In genomic region chr1:203038891-203039608, GRCh38 we compare ENCODE assay signal across 8 cellular contexts. TPM values are rescaled to one million over a fixed set of nuclear protein-coding genes. Genes with fewer than 3 reads are reported as not detected.
A peak's percentile ranks its signal among the peaks of the same experiment; 100 is the strongest.
DNase-seq lines count a peak whose midpoint lies in the region; ATAC-seq and TF ChIP-seq lines count a peak whose summit lies in the region.

No MANE protein-coding gene starts in this region.

- H3K27ac ChIP-seq in SJSA1 (no peak overlapping the region), trophoblast cell (ENCODE audit: low read depth, low read length) (no peak overlapping the region), upper lobe of left lung (no peak overlapping the region)

- H3K9me3 ChIP-seq in Loucy (ENCODE audit: insufficient read depth, low read depth, low read length) (no peaks in the 10 kb centered on the region), SJSA1 (replicated peaks) (no peaks in the 10 kb centered on the region), trophoblast cell (ENCODE audit: insufficient read depth, low read depth, low read length) (no peaks in the 10 kb centered on the region), upper lobe of left lung (no peaks in the 10 kb centered on the region)

- no peak overlapping the region for H2BK120ac ChIP-seq in trophoblast cell (ENCODE audit: insufficient read depth, low read length, poor library complexity)

- no peak overlapping the region for H3K4ac ChIP-seq in trophoblast cell (ENCODE audit: low read depth, low read length)

- H3K27me3 ChIP-seq in Loucy (ENCODE audit: insufficient read depth, low read length, poor library complexity, severe bottlenecking), result no peaks in the 10 kb centered on the region
- 0 out of 2 replicates have a peak, but pooled peaks cover 4% of the 10 kb centered on the region for H3K27me3 ChIP-seq in SJSA1 (replicated peaks)
- H3K27me3 ChIP-seq in trophoblast cell (ENCODE audit: insufficient read depth, low read length), result no peaks in the 10 kb centered on the region
- H3K27me3 ChIP-seq in upper lobe of left lung, result no peaks in the 10 kb centered on the region

- no peak overlapping the region for H3K9ac ChIP-seq in Loucy (ENCODE audit: low read depth, low read length, poor library complexity, severe bottlenecking)
- no peak overlapping the region for H3K9ac ChIP-seq in trophoblast cell (ENCODE audit: low read length)

- H3K14ac ChIP-seq in trophoblast cell (ENCODE audit: low read length), result no peak overlapping the region

- H2BK12ac ChIP-seq in trophoblast cell (ENCODE audit: low read length), result no peak overlapping the region

- H3K23ac ChIP-seq in trophoblast cell (ENCODE audit: low read length), result no peak overlapping the region

- H3K9me2 ChIP-seq in Loucy (replicated peaks; ENCODE audit: low read depth, low read length), result no peaks in the 10 kb centered on the region

- no peaks in the 10 kb centered on the region for H3F3A ChIP-seq in Loucy (ENCODE audit: low read depth)

- no peak overlapping the region for H2AK5ac ChIP-seq in trophoblast cell (ENCODE audit: low read length)

- TF ChIP-seq POLR2A in upper lobe of left lung (IDR thresholded peaks at IDR 0.05), result no peak

- H3K79me2 ChIP-seq in Loucy (ENCODE audit: insufficient read depth, low read length), result no peaks in the 10 kb centered on the region
- no peaks in the 10 kb centered on the region for H3K79me2 ChIP-seq in trophoblast cell (ENCODE audit: control insufficient read depth, insufficient read depth, low read length, poor library complexity)

- POLR2A ChIA-PET in GM10248 (lab: Yijun Ruan, JAX), result interaction anchor here (0.6 kb wide), 2 partner anchors 13 to 187 kb away, joined by 3 to 4 read pairs; partner anchors contain the start of gene PPFIA4

- no peaks in the 10 kb centered on the region for H4K20me1 ChIP-seq in Loucy (ENCODE audit: insufficient read depth, low read length, poor library complexity, severe bottlenecking)

- H4K91ac ChIP-seq in trophoblast cell (ENCODE audit: low read depth, low read length), result no peak overlapping the region

- no peak overlapping the region for H4K8ac ChIP-seq in trophoblast cell (ENCODE audit: low read depth, low read length)

- ATAC-seq in upper lobe of left lung (ENCODE audit: low FRiP score in 2 of 2) (peak; percentile 75 to 91), GM21367 (IDR thresholded peaks at IDR 0.05; ENCODE audit: unreplicated experiment) (no peak)

- peaks cover 7% of the 10 kb centered on the region for H3K4me1 ChIP-seq in Loucy (ENCODE audit: insufficient read depth, low read length, poor library complexity, severe bottlenecking)
- H3K4me1 ChIP-seq in SJSA1 (replicated peaks), result peaks cover 7% of the 10 kb centered on the region
- no peaks in the 10 kb centered on the region for H3K4me1 ChIP-seq in trophoblast cell (ENCODE audit: control insufficient read depth in 1 of 2, insufficient read depth in 2 of 2, low read length in 2 of 2)
- H3K4me1 ChIP-seq in upper lobe of left lung, result no peaks in the 10 kb centered on the region

- H3K4me3 ChIP-seq in Loucy (ENCODE audit: low read length, poor library complexity, severe bottlenecking), result no peak overlapping the region
- H3K4me3 ChIP-seq in SJSA1, result no peak overlapping the region
- no peak overlapping the region for H3K4me3 ChIP-seq in trophoblast cell (ENCODE audit: low read depth, low read length)
- H3K4me3 ChIP-seq in upper lobe of left lung, result no peak overlapping the region

- peak; percentile 77 for DNase-seq in GM10248 (ENCODE audit: extremely low spot score)
- peak; percentile 48 to 68 for DNase-seq in SJSA1 (ENCODE audit: low read depth in 1 of 2, low spot score in 2 of 2)
- DNase-seq in activated naive CD4-positive, alpha-beta T cell (lab: John Stamatoyannopoulos, UW), result peak; percentile 9 to 61 (median 13)
- DNase-seq in glomerular visceral epithelial cell (ENCODE audit: extremely low spot score), result peak; percentile 75
- peak; percentile 87 to 95 for DNase-seq in trophoblast cell
- peak in 1 of 2 donors; percentile 64 for DNase-seq in upper lobe of left lung

- CTCF ChIA-PET in GM10248 (lab: Yijun Ruan, JAX), result interaction anchor here (0.7 to 10.0 kb wide), 46 partner anchors 11 to 854 kb away, joined by 3 to 174 read pairs (median 4); partner anchors contain the start of genes CHIT1 and PPFIA4

- H3K79me1 ChIP-seq in trophoblast cell (ENCODE audit: low read length), result no peaks in the 10 kb centered on the region

- H2AFZ ChIP-seq in Loucy (ENCODE audit: low read length), result no peak overlapping the region
- H2AFZ ChIP-seq in trophoblast cell (ENCODE audit: insufficient read depth, low read length, poor library complexity), result no peak overlapping the region

- H2BK5ac ChIP-seq in trophoblast cell (ENCODE audit: low read depth, low read length, poor library complexity), result no peak overlapping the region

- H3K36me3 ChIP-seq in Loucy (ENCODE audit: insufficient read depth, low read length), result no peaks in the 10 kb centered on the region
- H3K36me3 ChIP-seq in SJSA1, result no peaks in the 10 kb centered on the region
- H3K36me3 ChIP-seq in trophoblast cell (ENCODE audit: control insufficient read depth in 1 of 2, insufficient read depth in 2 of 2, low read length in 2 of 2), result no peaks in the 10 kb centered on the region
- no peaks in the 10 kb centered on the region for H3K36me3 ChIP-seq in upper lobe of left lung

- TF ChIP-seq EP300 in upper lobe of left lung (IDR thresholded peaks at IDR 0.05), result no peak

- TF ChIP-seq CTCF in GM10248 (IDR thresholded peaks at IDR 0.05; ENCODE audit: control extremely low read depth, extremely low read depth, low read depth, missing control alignments) (peak; percentile 90), Loucy (conservative IDR thresholded peaks at IDR 0.05; ENCODE audit: low read length) (peak; percentile 98), upper lobe of left lung (IDR thresholded peaks at IDR 0.05) (peak; percentile 75 to 90 (median 83))

- no peak overlapping the region for H4K12ac ChIP-seq in trophoblast cell (ENCODE audit: low read depth, low read length)

- no CpG with 5 or more reads among the region's 22 CpGs for WGBS in trophoblast cell (ENCODE audit: extremely low coverage, insufficient coverage, insufficient read length)
- WGBS in upper lobe of left lung, 2 donors, result 48 to 53% methylated on average over 15 to 16 of the region's 22 CpGs

- H3K18ac ChIP-seq in trophoblast cell (ENCODE audit: low read length), result no peak overlapping the region

- H3K4me2 ChIP-seq in Loucy (ENCODE audit: low read depth, low read length, poor library complexity, severe bottlenecking), result no peak overlapping the region
- H3K4me2 ChIP-seq in trophoblast cell (ENCODE audit: low read length), result no peak overlapping the region

RNA-seq across cellular contexts. Expression of gene PPFIA4, which starts 12.8 kb away (rescaled TPM):
- total RNA-seq in SJSA1 (2014; rRNA removed; shearing (Covaris generic)), result not detected in 2 replicates
- polyA plus RNA-seq in trophoblast cell (2013), result 0.68 and 1.1 TPM in 2 replicates
- 1 to 10 TPM in 4 of 6 donors, under 1 TPM in 2; 0.63 to 9.7 (median 1.6) TPM for total RNA-seq in upper lobe of left lung

RNA-seq across cellular contexts. Expression of gene TMEM183A, which starts 31.9 kb away (rescaled TPM):
- 88.4 and 109 TPM in 2 replicates for total RNA-seq in SJSA1 (2014; rRNA removed; shearing (Covaris generic))
- polyA plus RNA-seq in trophoblast cell (2013), result 46.3 and 46.7 TPM in 2 replicates
- total RNA-seq in upper lobe of left lung, result 10 to 100 TPM; 45.4 to 71.9 (median 68.1) TPM

RNA-seq across cellular contexts. Expression of gene MYOG, which starts 46.8 kb away (rescaled TPM):
- total RNA-seq in SJSA1 (2014; rRNA removed; shearing (Covaris generic)), result not detected in 2 replicates
- polyA plus RNA-seq in trophoblast cell (2013), result not detected in 2 replicates
- total RNA-seq in upper lobe of left lung, result not detected
